Comparison of ENCODE assay signal across 30 cellular contexts in the genomic region with DNA sequence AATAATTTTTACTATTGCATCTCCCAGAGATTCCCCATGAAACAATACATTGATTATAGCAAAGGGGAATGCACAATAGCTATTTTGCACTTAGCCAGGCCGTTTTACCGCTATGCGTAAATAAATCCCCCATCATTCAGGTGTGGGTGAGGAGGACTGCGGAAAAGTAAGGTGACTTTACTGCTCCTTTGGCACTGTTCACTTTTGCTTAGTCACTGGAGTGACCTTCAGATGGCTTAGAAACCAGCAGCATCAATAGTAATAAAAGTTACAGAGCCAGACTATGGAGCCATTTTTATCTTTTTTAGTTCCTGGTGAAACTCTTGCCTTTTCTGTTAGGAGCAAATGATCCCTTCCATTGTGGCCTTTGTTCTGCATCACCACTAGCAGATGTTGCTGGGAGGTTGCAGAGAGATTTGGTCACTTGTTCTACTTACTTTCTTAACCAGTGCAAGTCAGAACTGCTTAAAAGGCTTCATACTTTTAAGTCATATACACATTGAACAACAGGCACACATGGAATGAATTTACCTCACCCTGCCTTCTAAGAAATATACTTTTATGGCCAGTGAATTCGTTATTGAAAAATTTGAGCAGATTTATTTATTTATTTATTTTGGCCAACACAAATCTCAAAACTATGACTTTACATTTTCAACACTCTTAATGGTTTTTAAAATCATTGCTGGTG. TPM values are rescaled to one million over a fixed set of nuclear protein-coding genes. Genes with fewer than 3 reads are reported as not detected.
A peak's percentile ranks its signal among the peaks of the same experiment; 100 is the strongest.
DNase-seq lines count a peak whose midpoint lies in the region; ATAC-seq, FAIRE-seq and TF ChIP-seq lines count a peak whose summit lies in the region.
"Had no signal": no experiment of that assay in that cellular context is flagged by ENCODE, and none has a peak within 500 bp of the region (broad histone marks: within the 10 kb centered on the region; RNA-seq: fewer than 3 reads in every experiment).

No MANE protein-coding gene starts in this region.

- no peaks in the 10 kb centered on the region for H3F3A ChIP-seq in GM23338 (replicated peaks; ENCODE audit: low read depth)

- peaks cover 6% of the 10 kb centered on the region; the same call in 2 of the 3 replicates for H3K36me3 Mint-ChIP-seq in GM23338 (ENCODE audit: low read depth)
- H3K36me3 Mint-ChIP-seq in progenitor cell of endocrine pancreas (ENCODE audit: insufficient read depth) = peaks cover 15% of the 10 kb centered on the region
- H3K36me3 Mint-ChIP-seq: activated naive CD8-positive, alpha-beta T cell; immature natural killer cell; natural killer cell had no signal

- H3K4me2 ChIP-seq in GM23338 = no peak overlapping the region

- no peaks in the 10 kb centered on the region for H3K27me3 ChIP-seq in GM23338 (ENCODE audit: insufficient read depth)
- H3K27me3 ChIP-seq: ascending aorta, spleen, upper lobe of left lung had no signal

- H3K27me3 Mint-ChIP-seq in GM23338 (ENCODE audit: insufficient read depth, low read depth, poor library complexity) (peaks cover 4% of the 10 kb centered on the region), progenitor cell of endocrine pancreas (no peaks in the 10 kb centered on the region)
- H3K27me3 Mint-ChIP-seq: activated CD4-positive, alpha-beta T cell treated with anti-CD3 and anti-CD28 coated beads for 36 hours; activated naive CD8-positive, alpha-beta T cell; dendritic cell treated with granulocyte-macrophage colony-stimulating factor and Interleukin-4, amounts not matched to agents 40 ng/mL and 50 ng/mL, for 4 days had no signal

- no peaks in the 10 kb centered on the region; the same call in 1 of the 2 replicates for H3K36me3 ChIP-seq in GM23338 (ENCODE audit: insufficient read depth)
- H3K36me3 ChIP-seq: ascending aorta, left ventricle myocardium inferior, spleen, upper lobe of left lung had no signal

- H3K27ac Mint-ChIP-seq in GM23338 (peak overlapping the region; percentile 84), progenitor cell of endocrine pancreas (peak overlapping the region; percentile 24)
- H3K27ac Mint-ChIP-seq: activated CD4-positive, alpha-beta T cell treated with anti-CD3 and anti-CD28 coated beads for 36 hours; activated CD8-positive, alpha-beta T cell treated with anti-CD3 and anti-CD28 coated beads, Interleukin-2, amount 10 ng/mL, durations not matched to agents 7 days and 5 days; activated naive CD8-positive, alpha-beta T cell; dendritic cell treated with granulocyte-macrophage colony-stimulating factor and Interleukin-4, amounts not matched to agents 40 ng/mL and 50 ng/mL, for 4 days; HFFc6; immature natural killer cell; natural killer cell had no signal

- H3K79me2 ChIP-seq in GM23338 (replicated peaks; ENCODE audit: insufficient read depth) = peaks cover 100% of the 10 kb centered on the region

- H3K4me3 ChIP-seq in GM23338 = no peak overlapping the region
- H3K4me3 ChIP-seq: ascending aorta, GM12878, left ventricle myocardium inferior, spleen, upper lobe of left lung had no signal

- H3K9me3 Mint-ChIP-seq in GM23338 = no peaks in the 10 kb centered on the region
- no peaks in the 10 kb centered on the region for H3K9me3 Mint-ChIP-seq in progenitor cell of endocrine pancreas (ENCODE audit: low read depth)
- H3K9me3 Mint-ChIP-seq: HFFc6 had no signal

- FAIRE-seq in islet of Langerhans (lab: Jason Lieb, UNC) = peak; percentile 45
- FAIRE-seq: GM12878 had no signal

- TF ChIP-seq CTCF in GM23338 (conservative IDR thresholded peaks at IDR 0.05; ENCODE audit: low read depth in 2 of 2) (no peak), progenitor cell of endocrine pancreas (IDR thresholded peaks at IDR 0.05; ENCODE audit: unreplicated experiment) (no peak)

- no peak; the same call in 2 of the 3 replicates for ATAC-seq in GM23338
- ATAC-seq in GM19397 (IDR thresholded peaks at IDR 0.05; ENCODE audit: unreplicated experiment) = no peak
- ATAC-seq in GM21528 (IDR thresholded peaks at IDR 0.05; ENCODE audit: low FRiP score, unreplicated experiment) = no peak
- ATAC-seq in HG03520 (IDR thresholded peaks at IDR 0.05; ENCODE audit: unreplicated experiment) = no peak
- ATAC-seq: activated CD4-positive, alpha-beta T cell treated with anti-CD3 and anti-CD28 coated beads for 36 hours; activated CD8-positive, alpha-beta T cell treated with anti-CD3 and anti-CD28 coated beads, Interleukin-2, amount 10 ng/mL, durations not matched to agents 7 days and 5 days; GM12878; natural killer cell; SK-N-SH treated with all-trans-retinoic acid at 6 μM for 48 hours had no signal

- no peaks in the 10 kb centered on the region for H3K9me2 ChIP-seq in GM23338 (ENCODE audit: insufficient read depth)

- peaks cover 32% of the 10 kb centered on the region for H3K4me1 Mint-ChIP-seq in GM23338
- H3K4me1 Mint-ChIP-seq in progenitor cell of endocrine pancreas (ENCODE audit: low read depth) = peaks cover 34% of the 10 kb centered on the region
- H3K4me1 Mint-ChIP-seq: immature natural killer cell, natural killer cell had no signal

- DNase-seq in GM23338 (ENCODE audit: low spot score) = no peak
- DNase-seq in NCI-H748 (lab: John Stamatoyannopoulos, UW; ENCODE audit: unreplicated experiment) = peak; percentile 69
- no peak for DNase-seq in progenitor cell of endocrine pancreas (ENCODE audit: low spot score, unreplicated experiment)
- DNase-seq: activated CD4-positive, alpha-beta T cell treated with anti-CD3 and anti-CD28 coated beads for 36 hours; activated CD8-positive, alpha-beta T cell treated with anti-CD3 and anti-CD28 coated beads, Interleukin-2, amount 10 ng/mL, durations not matched to agents 7 days and 5 days; activated T-cell treated with anti-CD3 and anti-CD28 coated beads for 4 hours; central memory CD4-positive, alpha-beta T cell; HFFc6; hypothalamus; immature natural killer cell; left ventricle myocardium inferior; natural killer cell; NCI-H1092 treated with DMSO at 0.1 percent for 48 hours; NCI-H2029; NCI-H2227 treated with DMSO at 0.1 percent for 48 hours; retina; spleen; stimulated activated CD4-positive, alpha-beta T cell treated with anti-CD3 and anti-CD28 coated beads, Interleukin-4, amount 100 ng/mL, for 1 hour; T-helper 2 cell; upper lobe of left lung had no signal

- H3K4me1 ChIP-seq in GM23338 (ENCODE audit: insufficient read depth) = no peaks in the 10 kb centered on the region; the same call in 1 of the 2 replicates
- H3K4me1 ChIP-seq: ascending aorta, spleen had no signal

- H3K4me3 Mint-ChIP-seq in GM23338 = no peak overlapping the region
- H3K4me3 Mint-ChIP-seq in progenitor cell of endocrine pancreas (ENCODE audit: low read depth) = no peak overlapping the region
- H3K4me3 Mint-ChIP-seq: activated CD4-positive, alpha-beta T cell treated with anti-CD3 and anti-CD28 coated beads for 36 hours; activated CD8-positive, alpha-beta T cell treated with anti-CD3 and anti-CD28 coated beads, Interleukin-2, amount 10 ng/mL, durations not matched to agents 7 days and 5 days; activated naive CD8-positive, alpha-beta T cell; dendritic cell treated with granulocyte-macrophage colony-stimulating factor and Interleukin-4, amounts not matched to agents 40 ng/mL and 50 ng/mL, for 4 days; HFFc6; immature natural killer cell; natural killer cell had no signal

- H2AFZ ChIP-seq in GM23338 = no peak overlapping the region

- no peak overlapping the region for H3K27ac ChIP-seq in GM23338 (ENCODE audit: low read depth)
- H3K27ac ChIP-seq: ascending aorta, HL-60, left ventricle myocardium inferior, spleen, upper lobe of left lung had no signal

- 0 out of 2 replicates have a peak, but pooled peaks cover 9% of the 10 kb centered on the region for H4K20me1 ChIP-seq in GM23338 (replicated peaks; ENCODE audit: insufficient read depth)

TF ChIP-seq in GM23338, 12 proteins besides CTCF, POLR2A, EP300 and RAD21 (continues in another document):
- TF ChIP-seq STAT1 (IDR thresholded peaks at IDR 0.05; ENCODE audit: unreplicated experiment) (no peak), ZNF114 (CRISPR knock-in tag; IDR thresholded peaks at IDR 0.05) (no peak), ZNF331 (CRISPR knock-in tag; IDR thresholded peaks at IDR 0.05; ENCODE audit: low read depth) (no peak), CREB1 (CRISPR knock-in tag; IDR thresholded peaks at IDR 0.05; ENCODE audit: low read depth) (no peak), EZH2phosphoT487 (IDR thresholded peaks at IDR 0.05; ENCODE audit: unreplicated experiment) (no peak)
- TF ChIP-seq, protein P1, sequence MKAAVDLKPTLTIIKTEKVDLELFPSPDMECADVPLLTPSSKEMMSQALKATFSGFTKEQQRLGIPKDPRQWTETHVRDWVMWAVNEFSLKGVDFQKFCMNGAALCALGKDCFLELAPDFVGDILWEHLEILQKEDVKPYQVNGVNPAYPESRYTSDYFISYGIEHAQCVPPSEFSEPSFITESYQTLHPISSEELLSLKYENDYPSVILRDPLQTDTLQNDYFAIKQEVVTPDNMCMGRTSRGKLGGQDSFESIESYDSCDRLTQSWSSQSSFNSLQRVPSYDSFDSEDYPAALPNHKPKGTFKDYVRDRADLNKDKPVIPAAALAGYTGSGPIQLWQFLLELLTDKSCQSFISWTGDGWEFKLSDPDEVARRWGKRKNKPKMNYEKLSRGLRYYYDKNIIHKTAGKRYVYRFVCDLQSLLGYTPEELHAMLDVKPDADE (IDR thresholded peaks at IDR 0.05) = no peak

RNA-seq across cellular contexts. Expression of gene BTBD3, which starts 12.1 kb away (rescaled TPM):
- 45.1 and 47.0 TPM in 2 replicates for total RNA-seq in GM23338 (2014; rRNA removed; shearing (Covaris generic))
- polyA plus RNA-seq in GM23338 (2016; fragmentation: Nextera tagmentation; extraction: Ambion mirVana) = 11.8 and 13.6 TPM in 2 replicates
- 98.9 and 104 TPM in 2 replicates for total RNA-seq in progenitor cell of endocrine pancreas
